Comparison of ENCODE assay signal across 12 cellular contexts in the genomic region with DNA sequence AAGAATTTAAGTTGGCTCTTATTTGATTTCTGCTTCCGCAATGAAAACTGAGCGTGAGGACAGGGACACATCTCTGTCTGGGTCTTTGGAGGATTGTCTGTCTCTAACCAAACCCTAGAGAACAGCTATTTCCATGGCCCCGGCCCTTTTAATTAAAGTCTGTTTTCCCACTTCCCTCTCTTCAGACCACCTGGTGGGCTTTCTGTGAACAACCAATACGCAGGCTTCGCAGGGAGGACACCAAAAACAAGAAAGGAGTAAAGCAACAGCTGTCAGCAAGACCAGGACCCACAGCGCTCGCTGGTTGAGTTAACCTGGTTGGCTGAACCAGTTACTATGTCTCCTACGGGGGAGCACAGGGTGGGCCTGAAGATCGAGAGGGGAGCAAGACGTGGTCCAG.
A peak's percentile ranks its signal among the peaks of the same experiment; 100 is the strongest.
DNase-seq lines count a peak whose midpoint lies in the region; ATAC-seq and TF ChIP-seq lines count a peak whose summit lies in the region.
"Had no signal": no experiment of that assay in that cellular context is flagged by ENCODE, and none has a peak within 500 bp of the region (broad histone marks: within the 10 kb centered on the region; RNA-seq: fewer than 3 reads in every experiment).

No MANE protein-coding gene starts in this region.

- no peak overlapping the region for H3K4me3 ChIP-seq in brain microvascular endothelial cell (ENCODE audit: low read depth, low read length)

- in situ Hi-C loops in brain microvascular endothelial cell (cut with HindIII; ENCODE audit: low pct_ligation_motif_present, low sequenced_read_pairs), result no loop called here

- H3K27me3 ChIP-seq in brain microvascular endothelial cell (replicated peaks), result no peaks in the 10 kb centered on the region

- no peak overlapping the region for H3K27ac ChIP-seq in brain microvascular endothelial cell

- TF ChIP-seq CTCF in HFFc6 (IDR thresholded peaks at IDR 0.05) (peak; percentile 31), brain microvascular endothelial cell (IDR thresholded peaks at IDR 0.05; ENCODE audit: low read depth, low read length, missing control alignments) (peak; percentile 53), neural crest cell (conservative IDR thresholded peaks at IDR 0.05) (peak; percentile 34)

- H3K9me3 Mint-ChIP-seq in HFFc6 (no peaks in the 10 kb centered on the region), neural crest cell (no peaks in the 10 kb centered on the region)

- ATAC-seq in HG03354 (IDR thresholded peaks at IDR 0.05; ENCODE audit: poor library complexity, severe bottlenecking, unreplicated experiment), result no peak

- no peaks in the 10 kb centered on the region; the same call in 1 of the 2 replicates for H3K36me3 Mint-ChIP-seq in HFFc6 (ENCODE audit: low read depth)
- H3K36me3 Mint-ChIP-seq in neural crest cell (ENCODE audit: low read depth), result peaks cover 2% of the 10 kb centered on the region

- H3K4me3 Mint-ChIP-seq in HFFc6 (no peak overlapping the region), neural crest cell (no peak overlapping the region)

- H3K4me1 Mint-ChIP-seq in HFFc6 (ENCODE audit: low read depth), result peaks cover 27% of the 10 kb centered on the region
- peaks cover 9% of the 10 kb centered on the region for H3K4me1 Mint-ChIP-seq in neural crest cell

- H3K27ac Mint-ChIP-seq in HFFc6 (no peak overlapping the region), neural crest cell (ENCODE audit: unreplicated experiment) (peak overlapping the region; percentile 70)

- DNase-seq in NCI-H1417 (lab: John Stamatoyannopoulos, UW) (peak in 2 of 3 experiments; percentile 8 to 43), NCI-H1417 treated with DMSO at 0.1 percent for 48 hours (lab: John Stamatoyannopoulos, UW) (no peak), HFFc6 (no peak), brain microvascular endothelial cell (no peak), neural crest cell (ENCODE audit: low read depth, low spot score) (no peak), DMS79 (lab: John Stamatoyannopoulos, UW) (no peak), erythroblast (lab: John Stamatoyannopoulos, UW) (no peak)
- DNase-seq: 8988T; midbrain; NCI-H1048; stimulated activated CD4-positive, alpha-beta T cell treated with anti-CD3 and anti-CD28 coated beads, Interleukin-12 subunit alpha, Interleukin-12 subunit beta, amount 100 ng/mL, for 4 hours had no signal

- peaks cover 2% of the 10 kb centered on the region for H3K36me3 ChIP-seq in brain microvascular endothelial cell (replicated peaks)

- no peaks in the 10 kb centered on the region for H3K27me3 Mint-ChIP-seq in HFFc6 (ENCODE audit: insufficient read depth)
- no peaks in the 10 kb centered on the region for H3K27me3 Mint-ChIP-seq in neural crest cell (ENCODE audit: low read depth)

- no peak for TF ChIP-seq POLR2A in erythroblast (IDR thresholded peaks at IDR 0.05; ENCODE audit: low read length)

Comparison
In these comparisons a context has a peak if more than half of its experiments do, and no peak if none do; other contexts are left out.
1. DNase-seq: peak in NCI-H1417 (2 of 3); none in NCI-H1417 treated with DMSO at 0.1 percent for 48 hours (single experiment), HFFc6 (single experiment), brain microvascular endothelial cell (single experiment), neural crest cell (single experiment), DMS79 (single experiment) and erythroblast (0 of 2).
2. Peak in every context shown above with its lines, with median percentiles within 50 percentile points of each other: CTCF ChIP-seq.